ENCODE assay signal across 15 cellular contexts in the genomic region with DNA sequence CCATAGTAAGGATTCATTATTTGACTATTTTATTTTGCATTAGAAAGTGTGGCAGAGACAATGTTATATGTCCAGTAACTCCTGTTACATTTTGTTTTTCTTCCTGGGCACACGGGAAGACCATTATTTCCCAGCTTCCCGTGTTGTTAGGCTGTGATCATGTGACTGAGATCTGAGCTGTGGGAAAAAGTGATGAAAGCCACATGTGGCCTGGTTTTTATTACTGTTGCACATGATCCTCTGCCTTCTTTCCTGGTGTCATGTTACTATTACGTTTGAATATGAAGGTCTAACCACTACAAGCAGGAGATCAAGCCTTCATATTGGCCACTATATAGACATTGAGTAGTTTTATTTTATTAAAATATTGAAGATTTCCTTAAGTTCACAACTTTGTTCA. TPM values are rescaled to one million over a fixed set of nuclear protein-coding genes. Genes with fewer than 3 reads are reported as not detected.
DNase-seq lines count a peak whose midpoint lies in the region; ATAC-seq and TF ChIP-seq lines count a peak whose summit lies in the region.
"Had no signal": no experiment of that assay in that cellular context is flagged by ENCODE, and none has a peak within 500 bp of the region (broad histone marks: within the 10 kb centered on the region; RNA-seq: fewer than 3 reads in every experiment).

No MANE protein-coding gene starts in this region.

- no peaks in the 10 kb centered on the region for H3K9me2 ChIP-seq in GM23248 (ENCODE audit: insufficient read depth)

- H3K27ac ChIP-seq in A673 (ENCODE audit: low read depth, low read length, poor library complexity, severe bottlenecking) (no peak overlapping the region), GM23248 (peak overlapping the region; percentile 51), fibroblast of lung (ENCODE audit: insufficient read depth, low read length) (no peak overlapping the region), RWPE1 (no peak overlapping the region)

- in situ Hi-C loops in GM23248 (cut with MboI) (no loop called here), SK-MEL-5 (cut with HindIII; ENCODE audit: low pct_unique_long_range_greater_than_20kb, low sequenced_read_pairs) (loop anchor here (25.0 kb wide), 1 partner anchor 461 kb away; no protein-coding TSS in a partner anchor)

- no TSS peak for BruUV-seq in A673 (replicated peaks; lab: Mats Ljungman, UMichigan)

- CTCF ChIA-PET in A673 (lab: Charles Lee) = no interaction called here
- CTCF ChIA-PET in RWPE1 (lab: Yijun Ruan, JAX) = no interaction called here

- H3K9me3 ChIP-seq in A673 (ENCODE audit: low read depth, low read length, poor library complexity, severe bottlenecking) = no peaks in the 10 kb centered on the region
- H3K9me3 ChIP-seq in GM23248 (ENCODE audit: low read depth) = no peaks in the 10 kb centered on the region
- no peaks in the 10 kb centered on the region for H3K9me3 ChIP-seq in fibroblast of lung (ENCODE audit: control insufficient read depth, insufficient read depth, low read depth, low read length)

- H4K20me1 ChIP-seq in GM23248 (ENCODE audit: insufficient read depth) = no peaks in the 10 kb centered on the region
- no peaks in the 10 kb centered on the region for H4K20me1 ChIP-seq in fibroblast of lung (ENCODE audit: control insufficient read depth, extremely low read depth, insufficient read depth, low read length)

- H3K4me2 ChIP-seq in GM23248 (ENCODE audit: unreplicated experiment) = no peak overlapping the region
- H3K4me2 ChIP-seq in fibroblast of lung (ENCODE audit: extremely low read depth, insufficient read depth, low read length) = no peak overlapping the region

- no peaks in the 10 kb centered on the region for H3K36me3 ChIP-seq in A673 (ENCODE audit: insufficient read depth, low read length, poor library complexity, severe bottlenecking)
- no peaks in the 10 kb centered on the region for H3K36me3 ChIP-seq in GM23248 (ENCODE audit: low read depth)
- no peaks in the 10 kb centered on the region for H3K36me3 ChIP-seq in fibroblast of lung (ENCODE audit: control insufficient read depth, insufficient read depth, low read length)

- peak; percentile 56 for DNase-seq in A673 (ENCODE audit: low spot score)
- peak; percentile 69 for DNase-seq in GM23248
- DNase-seq in SK-MEL-5 (ENCODE audit: low read depth, low spot score) = peak; percentile 24
- DNase-seq in fibroblast of lung (ENCODE audit: low read depth in 2 of 2) = peak; percentile 15 to 76
- no peak for DNase-seq in erythroblast (lab: John Stamatoyannopoulos, UW)
- no peak for DNase-seq in RWPE1 (ENCODE audit: low spot score)
- no peak for DNase-seq in SHP77 (lab: John Stamatoyannopoulos, UW)
- DNase-seq: activated CD4-positive, CD25-positive, alpha-beta regulatory T cell treated with anti-CD3 and anti-CD28 coated beads, Interleukin-2, amount 50 U/mL, for 72 hours; DMS79; hippocampal formation; left cardiac atrium; NCI-H226; posterior cingulate gyrus; T-helper 2 cell had no signal

- H3K4me3 ChIP-seq in A673 (ENCODE audit: low read depth, low read length, poor library complexity, severe bottlenecking) = no peak overlapping the region
- no peak overlapping the region for H3K4me3 ChIP-seq in GM23248
- no peak overlapping the region for H3K4me3 ChIP-seq in fibroblast of lung (replicated peaks in 1 of 4; ENCODE audit: control extremely low read depth in 1 of 4, insufficient read depth in 1 of 4, low read depth in 3 of 4, low read length in 4 of 4)

- POLR2A ChIA-PET in A673 (lab: Charles Lee; ENCODE audit: low non-redundant PET) = no interaction called here
- POLR2A ChIA-PET in RWPE1 (lab: Yijun Ruan, JAX; ENCODE audit: low non-redundant PET) = no interaction called here

- H3F3A ChIP-seq in GM23248 (ENCODE audit: insufficient read depth) = no peaks in the 10 kb centered on the region

- no peak for TF ChIP-seq POLR2A in erythroblast (IDR thresholded peaks at IDR 0.05; ENCODE audit: low read length)

- TF ChIP-seq CTCF in A673 (conservative IDR thresholded peaks at IDR 0.05; ENCODE audit: low read depth, low read length) (no peak), fibroblast of lung (conservative IDR thresholded peaks at IDR 0.05 in 1 of 2, IDR thresholded peaks at IDR 0.05 in 1 of 2; ENCODE audit: low read depth in 1 of 2, low read length in 2 of 2) (no peak), RWPE1 (conservative IDR thresholded peaks at IDR 0.05; ENCODE audit: low read depth) (no peak)

- intact Hi-C loops in A673 (cut with micrococcal nuclease; ENCODE audit: unreplicated experiment) = no loop called here

- H3K27me3 ChIP-seq in A673 (replicated peaks; ENCODE audit: insufficient read depth, low read depth, low read length, poor library complexity) (no peaks in the 10 kb centered on the region), GM23248 (replicated peaks; ENCODE audit: insufficient read depth) (no peaks in the 10 kb centered on the region), fibroblast of lung (ENCODE audit: control insufficient read depth, insufficient read depth, low read length) (no peaks in the 10 kb centered on the region)

- H3K4me1 ChIP-seq in A673 (ENCODE audit: insufficient read depth, low read length, poor library complexity, severe bottlenecking) = no peaks in the 10 kb centered on the region
- peaks cover 5% of the 10 kb centered on the region; the same call in 1 of the 2 replicates for H3K4me1 ChIP-seq in GM23248 (ENCODE audit: insufficient read depth)
- no peaks in the 10 kb centered on the region for H3K4me1 ChIP-seq in fibroblast of lung (ENCODE audit: control insufficient read depth, extremely low read depth, insufficient read depth, low read length)

- 3 to 5% methylated on average over 3 of the region's 3 CpGs for WGBS in GM23248 (ENCODE audit: low coverage in 1 of 2, low lambda C conversion rate in 2 of 2, missing lambda C conversion rate in 2 of 2), 2 experiments

- no peaks in the 10 kb centered on the region for H3K79me2 ChIP-seq in GM23248 (ENCODE audit: insufficient read depth)
- H3K79me2 ChIP-seq in fibroblast of lung (ENCODE audit: control insufficient read depth, insufficient read depth, low read length) = no peaks in the 10 kb centered on the region

- ATAC-seq in GM18519 (IDR thresholded peaks at IDR 0.05; ENCODE audit: low FRiP score, unreplicated experiment) = no peak
- ATAC-seq: left cardiac atrium had no signal

- H2AFZ ChIP-seq in GM23248 (peak overlapping the region; percentile 48; the same call in 1 of the 2 replicates), fibroblast of lung (ENCODE audit: low read length) (no peak overlapping the region)

- H3K9ac ChIP-seq in GM23248 = no peak overlapping the region
- H3K9ac ChIP-seq in fibroblast of lung (ENCODE audit: insufficient read depth, low read length) = no peak overlapping the region

RNA-seq across cellular contexts. Expression of a gene that starts 28.2 kb away (rescaled TPM):
- total RNA-seq in A673 (2021) = 5.6 and 7.0 TPM in 2 replicates
- 5.1 and 5.6 TPM in 2 replicates for total RNA-seq in GM23248 (2014; rRNA removed; shearing (Covaris generic))
- polyA plus RNA-seq in GM23248 (2016; fragmentation: Nextera tagmentation; extraction: Ambion mirVana) = 5.9 and 6.5 TPM in 2 replicates
- 35.0 and 42.8 TPM in 2 replicates for total RNA-seq in SK-MEL-5 (2014; rRNA removed; shearing (Covaris generic))
- 19.7 and 33.0 TPM in 2 replicates for polyA plus RNA-seq in SK-MEL-5 (2015; cell fraction: cytosol; rRNA removed)
- 57.7 and 86.9 TPM in 2 replicates for polyA plus RNA-seq in SK-MEL-5 (2015; cell fraction: nucleus; rRNA removed)
- 8.5 and 20.3 TPM in 2 replicates for total RNA-seq in fibroblast of lung
- polyA plus RNA-seq in fibroblast of lung = 27.3 and 27.7 TPM in 2 replicates
- 14.3 and 19.3 TPM in 2 replicates for polyA plus RNA-seq in fibroblast of lung (2012)
- 82.0 and 90.9 TPM in 2 replicates for polyA minus RNA-seq in fibroblast of lung (ENCODE audit: low replicate concordance)

Comparison
In these comparisons a context has a peak if more than half of its experiments do, and no peak if none do; other contexts are left out.
1. DNase-seq: peak in A673 (single experiment), GM23248 (single experiment), SK-MEL-5 (single experiment) and fibroblast of lung (2 of 2); none in erythroblast (0 of 2), RWPE1 (single experiment) and SHP77 (0 of 2).